Comparison of ENCODE assay signal across 7 cellular contexts in genomic region chr5:42005561-42006153, GRCh38.
DNase-seq lines count a peak whose midpoint lies in the region; ATAC-seq, FAIRE-seq and TF ChIP-seq lines count a peak whose summit lies in the region.

No MANE protein-coding gene starts in this region.

- H3K27ac Mint-ChIP-seq in GM23338 (no peak overlapping the region), nephron (no peak overlapping the region), T-cell (no peak overlapping the region)

- no peaks in the 10 kb centered on the region for H3K4me1 ChIP-seq in GM23338 (ENCODE audit: insufficient read depth)

- ATAC-seq in GM23338 = no peak
- no peak for ATAC-seq in T-cell (replicated peaks in 1 of 4)

- DNase-seq in GM12865 (ENCODE audit: low read depth) (peak; percentile 12), GM23338 (ENCODE audit: low spot score) (peak; percentile 50), NB4 (ENCODE audit: low read depth) (peak; percentile 31), bronchial epithelial cell (ENCODE audit: low read depth) (peak; percentile 36), GM19238 (ENCODE audit: insufficient read length, low spot score) (no peak), T-cell (no peak)

- H4K20me1 ChIP-seq in GM23338 (replicated peaks; ENCODE audit: insufficient read depth) = no peaks in the 10 kb centered on the region

- H3K4me3 ChIP-seq in GM12865 (ENCODE audit: low read depth, low read length) (no peak overlapping the region), GM23338 (no peak overlapping the region), NB4 (ENCODE audit: low read depth, low read length) (no peak overlapping the region), bronchial epithelial cell (ENCODE audit: low read depth, low read length) (no peak overlapping the region)

- H3K36me3 ChIP-seq in GM23338 (ENCODE audit: insufficient read depth) (no peaks in the 10 kb centered on the region), bronchial epithelial cell (ENCODE audit: control insufficient read depth, insufficient read depth, low read length) (no peaks in the 10 kb centered on the region)

- H3K36me3 Mint-ChIP-seq in GM23338 (ENCODE audit: low read depth) = no peaks in the 10 kb centered on the region
- no peaks in the 10 kb centered on the region for H3K36me3 Mint-ChIP-seq in nephron (ENCODE audit: low read depth)
- no peaks in the 10 kb centered on the region for H3K36me3 Mint-ChIP-seq in T-cell

- no peak overlapping the region for H2AFZ ChIP-seq in GM23338

- POLR2A ChIA-PET in T-cell (lab: Charles Lee) = no interaction called here

- H3K27me3 ChIP-seq in GM23338 (ENCODE audit: insufficient read depth) (no peaks in the 10 kb centered on the region), bronchial epithelial cell (ENCODE audit: control insufficient read depth, insufficient read depth, low read length) (no peaks in the 10 kb centered on the region)

- peaks cover 7% of the 10 kb centered on the region; the same call in 2 of the 3 replicates for H3K9me3 Mint-ChIP-seq in GM23338
- H3K9me3 Mint-ChIP-seq in nephron = no peaks in the 10 kb centered on the region
- no peaks in the 10 kb centered on the region for H3K9me3 Mint-ChIP-seq in T-cell

- H3K27me3 Mint-ChIP-seq in GM23338 (ENCODE audit: insufficient read depth, low read depth, poor library complexity) = no peaks in the 10 kb centered on the region
- H3K27me3 Mint-ChIP-seq in nephron (ENCODE audit: low read depth) = no peaks in the 10 kb centered on the region
- peaks cover 11 to 13% of the 10 kb centered on the region in 2 donors for H3K27me3 Mint-ChIP-seq in T-cell

- H3K4me2 ChIP-seq in GM23338 = no peak overlapping the region

- TF ChIP-seq POLR2A in NB4 (IDR thresholded peaks at IDR 0.05; ENCODE audit: extremely low read depth, insufficient read length) = no peak

- H3K4me1 Mint-ChIP-seq in GM23338 (no peaks in the 10 kb centered on the region), nephron (no peaks in the 10 kb centered on the region), T-cell (no peaks in the 10 kb centered on the region)

- no peak for FAIRE-seq in bronchial epithelial cell (lab: Jason Lieb, UNC)

- H3F3A ChIP-seq in GM23338 (replicated peaks; ENCODE audit: low read depth) = no peaks in the 10 kb centered on the region

- H3K4me3 Mint-ChIP-seq in GM23338 (no peak overlapping the region), nephron (no peak overlapping the region), T-cell (no peak overlapping the region)

- no peaks in the 10 kb centered on the region for H3K9me2 ChIP-seq in GM23338 (ENCODE audit: insufficient read depth)

- peak; percentile 66 for TF ChIP-seq CTCF in GM12865 (IDR thresholded peaks at IDR 0.05; ENCODE audit: insufficient read depth, low read depth, low read length, missing control alignments)
- TF ChIP-seq CTCF in GM23338 (conservative IDR thresholded peaks at IDR 0.05; ENCODE audit: low read depth in 2 of 2) = peak; percentile 53 to 78
- TF ChIP-seq CTCF in NB4 (IDR thresholded peaks at IDR 0.05; ENCODE audit: low read depth, low read length) = peak; percentile 80
- TF ChIP-seq CTCF in bronchial epithelial cell (IDR thresholded peaks at IDR 0.05; ENCODE audit: insufficient read depth, low read length, severe bottlenecking) = peak; percentile 66
- peak; percentile 64 to 76 (median 69) for TF ChIP-seq CTCF in nephron (IDR thresholded peaks at IDR 0.05; ENCODE audit: unreplicated experiment in 3 of 3)

- CTCF ChIA-PET in T-cell (lab: Charles Lee) = interaction anchor here (0.9 to 1.3 kb wide), 3 partner anchors 38 to 149 kb away, joined by 3 to 6 read pairs (median 3); no protein-coding TSS in a partner anchor

- H3K79me2 ChIP-seq in GM23338 (replicated peaks; ENCODE audit: insufficient read depth) = no peaks in the 10 kb centered on the region

- no peak overlapping the region for H3K27ac ChIP-seq in GM23338 (ENCODE audit: low read depth)

TF ChIP-seq in GM23338, 12 proteins besides CTCF, POLR2A, EP300 and RAD21:
- TF ChIP-seq EZH2phosphoT487 (IDR thresholded peaks at IDR 0.05; ENCODE audit: unreplicated experiment) (no peak), EZH2 (IDR thresholded peaks at IDR 0.05; ENCODE audit: low read depth, unreplicated experiment) (no peak)

Comparison
In these comparisons a context has a peak if more than half of its experiments do, and no peak if none do; other contexts are left out.
1. DNase-seq: peak in GM12865 (single experiment), GM23338 (single experiment), NB4 (single experiment) and bronchial epithelial cell (single experiment); none in GM19238 (single experiment) and T-cell (0 of 34).
2. Peak in every context shown above with its lines, with median percentiles within 50 percentile points of each other: CTCF ChIP-seq.